ENCODE assay signal across 1 cellular context in genomic region chr18:42176599-42176998, GRCh38.
TF ChIP-seq lines count a peak whose summit lies in the region.

No MANE protein-coding gene starts in this region.

TF ChIP-seq in GM12878, 131 proteins besides CTCF, POLR2A, EP300 and RAD21 (continued from another document):
- TF ChIP-seq NKRF (conservative IDR thresholded peaks at IDR 0.05) (no peak), SMC3 (IDR thresholded peaks at IDR 0.05; ENCODE audit: borderline replicate concordance, low read length) (no peak), RAD51 (IDR thresholded peaks at IDR 0.05) (no peak), NFIC (IDR thresholded peaks at IDR 0.05; ENCODE audit: low read depth, low read length) (no peak), MYB (IDR thresholded peaks at IDR 0.05; ENCODE audit: borderline replicate concordance, low read depth, low read length) (no peak)
